Comparison of ENCODE assay signal across 11 cellular contexts in genomic region chr7:115177832-115178231, GRCh38.
"Had no signal": no experiment of that assay in that cellular context is flagged by ENCODE, and none has a peak within 500 bp of the region (broad histone marks: within the 10 kb centered on the region; RNA-seq: fewer than 3 reads in every experiment).

No MANE protein-coding gene starts in this region.

- H3K9me3 ChIP-seq: HAP-1 had no signal

- H3K9ac ChIP-seq: GM23248 had no signal

- H2AFZ ChIP-seq: GM23248 had no signal

- H3K4me2 ChIP-seq: GM23338 had no signal

- H3K36me3 ChIP-seq: HAP-1 had no signal

- H3K27ac ChIP-seq: GM23248 had no signal

- H3K4me3 ChIP-seq: GM23248, GM23338, HAP-1 had no signal

- FAIRE-seq: H1, H54 had no signal

- ATAC-seq: GM23338, HCT116 had no signal

- DNase-seq: GM23248, GOT3, H7, H9, HCEC 1CT, HFFc6 had no signal
